ENCODE assay signal across 17 cellular contexts in the genomic region with DNA sequence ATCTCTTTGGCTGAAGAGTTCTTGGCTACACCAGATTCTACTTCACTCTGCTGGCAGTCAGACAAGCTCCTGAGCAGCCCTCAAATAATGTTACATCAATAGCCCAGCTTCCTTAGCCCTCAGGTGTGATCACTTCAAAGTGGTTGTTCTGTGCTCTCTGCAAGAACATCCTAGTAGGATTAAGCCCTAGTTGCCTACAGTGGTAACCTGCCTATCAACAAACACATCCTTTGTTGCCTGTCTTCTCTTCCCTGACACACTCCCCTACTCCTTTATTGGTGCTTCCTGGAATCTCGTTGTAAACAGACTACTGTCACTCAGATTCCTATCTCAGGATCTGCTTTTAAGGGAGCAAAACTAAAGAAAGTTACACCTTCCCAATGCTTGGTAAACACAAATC.
"Had no signal": no experiment of that assay in that cellular context is flagged by ENCODE, and none has a peak within 500 bp of the region (broad histone marks: within the 10 kb centered on the region; RNA-seq: fewer than 3 reads in every experiment).

No MANE protein-coding gene starts in this region.

- H3K27me3 ChIP-seq: ascending aorta, colonic mucosa, sigmoid colon had no signal

- H3K4me1 ChIP-seq: colonic mucosa, foreskin keratinocyte, lower lobe of right lung, sigmoid colon had no signal

- FAIRE-seq: TTC549 had no signal

- H3K9me3 ChIP-seq: ascending aorta, colonic mucosa, lower lobe of right lung, sigmoid colon, thoracic aorta had no signal

- DNase-seq: activated CD4-positive, alpha-beta T cell treated with anti-CD3 and anti-CD28 coated beads for 36 hours; activated CD4-positive, alpha-beta T cell treated with anti-CD3 and anti-CD28 coated beads, Interleukin-2, amount 50 U/mL, for 48 hours; activated gamma-delta T cell; colonic mucosa; foreskin keratinocyte; hippocampal formation; islet precursor cell; left colon; lower lobe of right lung; midbrain; nucleus accumbens; sigmoid colon; stimulated activated CD4-positive, alpha-beta T cell treated with anti-CD3 and anti-CD28 coated beads, Interleukin-4, amount 100 ng/mL, for 24 hours had no signal

- ATAC-seq: activated CD4-positive, alpha-beta T cell treated with anti-CD3 and anti-CD28 coated beads for 36 hours; foreskin keratinocyte; left colon; lower lobe of right lung; stimulated activated effector memory CD8-positive, alpha-beta T cell treated with anti-CD3 and anti-CD28 coated beads, Interleukin-12 subunit alpha, Interleukin-12 subunit beta, amount 100 ng/mL, for 72 hours had no signal

- H3K36me3 ChIP-seq: ascending aorta, colonic mucosa, lower lobe of right lung, sigmoid colon, thoracic aorta had no signal

- H3K27ac ChIP-seq: ascending aorta, colonic mucosa, foreskin keratinocyte, lower lobe of right lung, sigmoid colon, thoracic aorta had no signal

- H3K4me3 ChIP-seq: ascending aorta, colonic mucosa, lower lobe of right lung, sigmoid colon, thoracic aorta had no signal
